In genomic region chr3:143118630-143119008, GRCh38 we compare ENCODE assay signal across 8 cellular contexts. TPM values are rescaled to one million over a fixed set of nuclear protein-coding genes. Genes with fewer than 3 reads are reported as not detected.
DNase-seq lines count a peak whose midpoint lies in the region; ATAC-seq lines count a peak whose summit lies in the region.

No MANE protein-coding gene starts in this region.

- CTCF ChIA-PET in activated CD8-positive, alpha-beta memory T cell treated with anti-CD3 and anti-CD28 coated beads, Interleukin-2, amount 10 ng/mL, durations not matched to agents 7 days and 5 days (lab: Charles Lee): interaction anchor here (1.5 kb wide), 1 partner anchor 46 kb away, joined by 4 read pairs; no protein-coding TSS in a partner anchor

- no peaks in the 10 kb centered on the region for H3K36me3 Mint-ChIP-seq in activated CD8-positive, alpha-beta memory T cell treated with anti-CD3 and anti-CD28 coated beads, Interleukin-2, amount 10 ng/mL, durations not matched to agents 7 days and 5 days
- H3K36me3 Mint-ChIP-seq in activated T-helper 2 cell treated with anti-CD3 and anti-CD28 coated beads, Interferon-gamma antibody, Interleukin-2, Interleukin-4, amounts not matched to agents 10 μg/mL and 5 μg/mL and 100 μg/mL, durations not matched to agents 14 hours and 24 hours and 36 hours (ENCODE audit: low read depth): peaks cover 11% of the 10 kb centered on the region

- peaks cover 21% of the 10 kb centered on the region for H3K4me1 Mint-ChIP-seq in activated CD8-positive, alpha-beta memory T cell treated with anti-CD3 and anti-CD28 coated beads, Interleukin-2, amount 10 ng/mL, durations not matched to agents 7 days and 5 days
- H3K4me1 Mint-ChIP-seq in activated T-helper 2 cell treated with anti-CD3 and anti-CD28 coated beads, Interferon-gamma antibody, Interleukin-2, Interleukin-4, amounts not matched to agents 10 μg/mL and 5 μg/mL and 100 μg/mL, durations not matched to agents 14 hours and 24 hours and 36 hours (ENCODE audit: low read depth): peaks cover 43% of the 10 kb centered on the region

- peak overlapping the region; percentile 20 for H3K27ac Mint-ChIP-seq in activated CD8-positive, alpha-beta memory T cell treated with anti-CD3 and anti-CD28 coated beads, Interleukin-2, amount 10 ng/mL, durations not matched to agents 7 days and 5 days
- H3K27ac Mint-ChIP-seq in activated T-helper 2 cell treated with anti-CD3 and anti-CD28 coated beads, Interferon-gamma antibody, Interleukin-2, Interleukin-4, amounts not matched to agents 10 μg/mL and 5 μg/mL and 100 μg/mL, durations not matched to agents 14 hours and 24 hours and 36 hours: peak overlapping the region; percentile 75

- H3K9me3 Mint-ChIP-seq in activated CD8-positive, alpha-beta memory T cell treated with anti-CD3 and anti-CD28 coated beads, Interleukin-2, amount 10 ng/mL, durations not matched to agents 7 days and 5 days (ENCODE audit: low read depth): no peaks in the 10 kb centered on the region
- no peaks in the 10 kb centered on the region for H3K9me3 Mint-ChIP-seq in activated T-helper 2 cell treated with anti-CD3 and anti-CD28 coated beads, Interferon-gamma antibody, Interleukin-2, Interleukin-4, amounts not matched to agents 10 μg/mL and 5 μg/mL and 100 μg/mL, durations not matched to agents 14 hours and 24 hours and 36 hours

- H3K4me3 ChIP-seq in iPS-20b (ENCODE audit: low read length): peak overlapping the region; percentile 93
- peak overlapping the region; percentile 29 to 96 (median 91) for H3K4me3 ChIP-seq in subcutaneous abdominal adipose tissue (ENCODE audit: low read depth in 1 of 5, low read length in 5 of 5)

- H3K9me3 ChIP-seq in iPS-20b (ENCODE audit: insufficient read depth, low read depth, low read length) (no peaks in the 10 kb centered on the region), subcutaneous abdominal adipose tissue (ENCODE audit: control insufficient read depth in 5 of 5, low read length in 5 of 5) (no peaks in the 10 kb centered on the region)

- intact Hi-C loops in activated T-helper 2 cell treated with anti-CD3 and anti-CD28 coated beads, Interferon-gamma antibody, Interleukin-2, Interleukin-4, amounts not matched to agents 10 μg/mL and 5 μg/mL and 100 μg/mL, durations not matched to agents 14 hours and 24 hours and 36 hours (cut with micrococcal nuclease): loop anchor here (1.0 to 5.0 kb wide), 3 partner anchors 57 to 854 kb away; no protein-coding TSS in a partner anchor

- no peak for DNase-seq in activated CD8-positive, alpha-beta memory T cell treated with anti-CD3 and anti-CD28 coated beads, Interleukin-2, amount 10 ng/mL, durations not matched to agents 7 days and 5 days
- DNase-seq in activated CD8-positive, alpha-beta memory T cell treated with anti-CD3 and anti-CD28 coated beads, Interleukin-2, amount 50 U/mL, for 48 hours: no peak
- DNase-seq in activated T-helper 2 cell treated with anti-CD3 and anti-CD28 coated beads, Interferon-gamma antibody, Interleukin-2, Interleukin-4, amounts not matched to agents 10 μg/mL and 5 μg/mL and 100 μg/mL, durations not matched to agents 14 hours and 24 hours and 36 hours (ENCODE audit: low spot score): no peak
- no peak for DNase-seq in stimulated activated naive CD4-positive, alpha-beta T cell treated with Interleukin-2 at 50 U/mL for 16 hours (lab: John Stamatoyannopoulos, UW)
- no peak for DNase-seq in NK-92 (lab: John Stamatoyannopoulos, UW; ENCODE audit: unreplicated experiment)

- peaks cover 41% of the 10 kb centered on the region for H3K27me3 Mint-ChIP-seq in activated CD8-positive, alpha-beta memory T cell treated with anti-CD3 and anti-CD28 coated beads, Interleukin-2, amount 10 ng/mL, durations not matched to agents 7 days and 5 days
- H3K27me3 Mint-ChIP-seq in activated T-helper 2 cell treated with anti-CD3 and anti-CD28 coated beads, Interferon-gamma antibody, Interleukin-2, Interleukin-4, amounts not matched to agents 10 μg/mL and 5 μg/mL and 100 μg/mL, durations not matched to agents 14 hours and 24 hours and 36 hours (ENCODE audit: low read depth): peaks cover 14% of the 10 kb centered on the region

- H3K36me3 ChIP-seq in iPS-20b (ENCODE audit: insufficient read depth, low read depth, low read length): 0 out of 2 replicates have a peak, but pooled peaks cover 8% of the 10 kb centered on the region
- H3K36me3 ChIP-seq in subcutaneous abdominal adipose tissue (ENCODE audit: control insufficient read depth in 5 of 5, insufficient read depth in 5 of 5, low read length in 5 of 5): peaks cover 0 to 3% (median 0%) of the 10 kb centered on the region in 5 donors

- H3K27ac ChIP-seq in iPS-20b (ENCODE audit: low read length) (no peak overlapping the region), subcutaneous abdominal adipose tissue (ENCODE audit: low read depth, low read length) (no peak overlapping the region)

- H3K27me3 ChIP-seq in iPS-20b (ENCODE audit: insufficient read depth, low read length) (peaks cover 35% of the 10 kb centered on the region), subcutaneous abdominal adipose tissue (ENCODE audit: control insufficient read depth in 5 of 5, insufficient read depth in 4 of 5, low read length in 5 of 5) (peaks cover 0 to 4% (median 0%) of the 10 kb centered on the region in 5 donors)

- H3K4me3 Mint-ChIP-seq in activated CD8-positive, alpha-beta memory T cell treated with anti-CD3 and anti-CD28 coated beads, Interleukin-2, amount 10 ng/mL, durations not matched to agents 7 days and 5 days: peak overlapping the region; percentile 80
- H3K4me3 Mint-ChIP-seq in activated T-helper 2 cell treated with anti-CD3 and anti-CD28 coated beads, Interferon-gamma antibody, Interleukin-2, Interleukin-4, amounts not matched to agents 10 μg/mL and 5 μg/mL and 100 μg/mL, durations not matched to agents 14 hours and 24 hours and 36 hours (ENCODE audit: low read depth): peak overlapping the region; percentile 89

- H3K4me1 ChIP-seq in iPS-20b (ENCODE audit: insufficient read depth, low read length) (peaks cover 7% of the 10 kb centered on the region), subcutaneous abdominal adipose tissue (ENCODE audit: control insufficient read depth in 5 of 5, insufficient read depth in 5 of 5, low read length in 5 of 5) (peaks cover 0 to 33% (median 29%) of the 10 kb centered on the region in 5 donors)

- H3K9ac ChIP-seq in iPS-20b (ENCODE audit: low read depth, low read length): peak overlapping the region; percentile 86; the same call in 1 of the 2 replicates
- peak overlapping the region in 3 of 5 donors; percentile 20 to 75 (median 67) for H3K9ac ChIP-seq in subcutaneous abdominal adipose tissue (ENCODE audit: low read length in 5 of 5)

- ATAC-seq in activated CD8-positive, alpha-beta memory T cell treated with anti-CD3 and anti-CD28 coated beads, Interleukin-2, amount 10 ng/mL, durations not matched to agents 7 days and 5 days: no peak
- no peak for ATAC-seq in HG03457 (IDR thresholded peaks at IDR 0.05; ENCODE audit: unreplicated experiment)

RNA-seq across cellular contexts. Expression of gene CHST2, which starts 1.0 kb away (rescaled TPM):
- 10 to 100 TPM in 1 of 2 experiments, 1 to 10 TPM in 1; 2.9 to 16.3 TPM for total RNA-seq in activated CD8-positive, alpha-beta memory T cell treated with anti-CD3 and anti-CD28 coated beads, Interleukin-2, amount 10 ng/mL, durations not matched to agents 7 days and 5 days
- 7.4 and 7.7 TPM in 2 replicates for total RNA-seq in activated T-helper 2 cell treated with anti-CD3 and anti-CD28 coated beads, Interferon-gamma antibody, Interleukin-2, Interleukin-4, amounts not matched to agents 10 μg/mL and 5 μg/mL and 100 μg/mL, durations not matched to agents 14 hours and 24 hours and 36 hours
